ENCODE assay signal across 28 cellular contexts in the genomic region with DNA sequence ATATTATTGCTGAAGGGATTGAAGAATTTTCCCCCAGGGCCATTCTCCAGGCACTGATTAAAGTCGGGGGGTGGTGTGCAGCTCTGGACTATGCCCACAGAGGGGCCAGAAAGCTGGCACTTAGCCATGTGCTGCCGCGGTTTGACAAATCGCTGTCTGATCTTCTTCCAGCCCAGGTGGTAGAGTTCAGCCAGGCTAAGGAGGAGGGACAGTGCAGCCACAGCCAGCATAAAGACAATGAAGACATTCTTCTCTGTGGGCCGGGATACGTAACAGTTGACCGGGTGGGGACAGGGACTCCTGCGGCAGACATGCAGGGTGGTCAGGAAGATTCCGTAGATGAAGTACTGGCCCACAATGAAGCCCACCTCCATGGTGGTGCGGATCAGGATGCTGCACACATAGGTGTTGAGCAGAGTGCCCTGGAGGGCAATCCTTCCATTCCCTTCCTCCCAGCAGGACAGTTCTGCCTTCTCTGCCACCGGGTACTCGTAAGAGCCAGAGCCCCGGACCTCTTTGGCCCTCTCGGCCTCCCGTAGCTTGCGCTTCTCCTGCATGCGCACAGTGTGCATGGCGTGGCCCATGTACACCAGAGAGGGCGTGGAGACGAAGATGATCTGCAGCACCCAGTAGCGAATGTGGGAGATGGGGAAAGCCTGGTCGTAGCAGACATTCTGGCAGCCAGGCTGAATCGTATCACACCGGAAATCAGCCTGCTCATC. TPM values are rescaled to one million over a fixed set of nuclear protein-coding genes. Genes with fewer than 3 reads are reported as not detected.
A peak's percentile ranks its signal among the peaks of the same experiment; 100 is the strongest.
DNase-seq lines count a peak whose midpoint lies in the region; ATAC-seq, FAIRE-seq and TF ChIP-seq lines count a peak whose summit lies in the region.
"Had no signal": no experiment of that assay in that cellular context is flagged by ENCODE, and none has a peak within 500 bp of the region (broad histone marks: within the 10 kb centered on the region; RNA-seq: fewer than 3 reads in every experiment).

No MANE protein-coding gene starts in this region.

- H2BK12ac ChIP-seq in neuronal stem cell (ENCODE audit: low read length), result peak overlapping the region; percentile 59

- no peak overlapping the region for H3K14ac ChIP-seq in neuronal stem cell (ENCODE audit: low read length)

- POLR2A ChIA-PET in K562 (lab: Yijun Ruan, JAX), result no interaction called here

- CTCF ChIA-PET in K562 (lab: Yijun Ruan, JAX; ENCODE audit: low intra/inter-chr PET ratio), result no interaction called here

- no peak overlapping the region for H3K4ac ChIP-seq in neuronal stem cell (ENCODE audit: low read length)

- H4K8ac ChIP-seq in neuronal stem cell (ENCODE audit: low read depth, low read length), result no peak overlapping the region

- H3K9me1 ChIP-seq in K562 (ENCODE audit: control insufficient read depth, insufficient read depth, low read length), result no peaks in the 10 kb centered on the region

- H4K20me1 ChIP-seq in K562 (replicated peaks; ENCODE audit: control insufficient read depth, insufficient read depth, low read length), result no peaks in the 10 kb centered on the region; the same call in 1 of the 2 replicates

- no peak overlapping the region for H2AFZ ChIP-seq in K562 (ENCODE audit: low read depth, low read length)
- H2AFZ ChIP-seq in neuronal stem cell (ENCODE audit: low read length), result no peak overlapping the region
- H2AFZ ChIP-seq: GM23248 had no signal

- TF ChIP-seq EP300 in K562 (IDR thresholded peaks at IDR 0.05; ENCODE audit: low read length) (no peak), upper lobe of left lung (IDR thresholded peaks at IDR 0.05) (no peak)

- H3K79me1 ChIP-seq in neuronal stem cell (ENCODE audit: low read depth, low read length), result no peaks in the 10 kb centered on the region

- H3K9ac ChIP-seq in K562 (ENCODE audit: insufficient read depth in 1 of 2, low read depth in 2 of 2, low read length in 2 of 2) (0 out of 4 replicates have a peak overlapping the region, but pooled peaks of 1 of the 2 experiments have one; percentile 26), neuronal stem cell (ENCODE audit: low read depth, low read length, poor library complexity) (no peak overlapping the region)
- H3K9ac ChIP-seq: GM23248, KMS-11 had no signal

- H3K23ac ChIP-seq in neuronal stem cell (ENCODE audit: low read depth, low read length, poor library complexity), result peak overlapping the region; percentile 48

- peaks cover 8 to 34% of the 10 kb centered on the region in 2 experiments; a peak in 4 of 5 replicates for H3K27me3 ChIP-seq in K562 (ENCODE audit: control insufficient read depth in 2 of 2, insufficient read depth in 2 of 2, low read length in 2 of 2)
- no peaks in the 10 kb centered on the region for H3K27me3 ChIP-seq in neuronal stem cell (ENCODE audit: control insufficient read depth in 3 of 3, insufficient read depth in 3 of 3, low read depth in 1 of 3, low read length in 3 of 3)
- no peaks in the 10 kb centered on the region for H3K27me3 ChIP-seq in upper lobe of left lung
- H3K27me3 ChIP-seq: Peyer's patch, SJSA1 had no signal

- TF ChIP-seq CTCF in K562 (IDR thresholded peaks at IDR 0.05 in 2 of 3, conservative IDR thresholded peaks at IDR 0.05 in 1 of 3; ENCODE audit: insufficient read depth in 2 of 3, low read depth in 1 of 3, low read length in 3 of 3), result no peak
- no peak for TF ChIP-seq CTCF in upper lobe of left lung (IDR thresholded peaks at IDR 0.05)

- peak overlapping the region; percentile 49 for H2AK5ac ChIP-seq in neuronal stem cell (ENCODE audit: low read depth, low read length)

- no peak overlapping the region for H2BK120ac ChIP-seq in neuronal stem cell (ENCODE audit: low read depth, low read length)

- H2BK15ac ChIP-seq in neuronal stem cell (ENCODE audit: low read length), result peak overlapping the region; percentile 77

- WGBS in K562 (ENCODE audit: insufficient coverage, low coverage, missing lambda C conversion rate), result 3% methylated on average over 23 of the region's 24 CpGs
- no CpG with 5 or more reads among the region's 24 CpGs for WGBS in neuronal stem cell (ENCODE audit: extremely low coverage in 2 of 2, insufficient read length in 2 of 2, insufficient replicate concordance in 1 of 2), 2 donors
- WGBS in upper lobe of left lung, 2 donors, result 84 to 94% methylated on average over 20 to 24 of the region's 24 CpGs

- H3K27ac ChIP-seq in K562 (ENCODE audit: extremely low read depth, low read depth, low read length) (no peak overlapping the region), neuronal stem cell (replicated peaks; ENCODE audit: low read length) (no peak overlapping the region), upper lobe of left lung (peak overlapping the region in 1 of 4 donors; percentile 11)
- H3K27ac ChIP-seq: 22Rv1, GM23248, KMS-11, Peyer's patch, SJSA1 had no signal

- H3K36me3 ChIP-seq in K562 (ENCODE audit: control insufficient read depth, insufficient read depth, low read length), result no peaks in the 10 kb centered on the region
- H3K36me3 ChIP-seq in neuronal stem cell (replicated peaks in 1 of 2; ENCODE audit: control insufficient read depth in 2 of 2, insufficient read depth in 2 of 2, low read length in 2 of 2), result no peaks in the 10 kb centered on the region
- H3K36me3 ChIP-seq in upper lobe of left lung, result peaks cover 0 to 3% (median 0%) of the 10 kb centered on the region in 4 donors
- H3K36me3 ChIP-seq: HAP-1, Peyer's patch, SJSA1 had no signal

- DNase-seq in NCI-H2227 (lab: John Stamatoyannopoulos, UW; ENCODE audit: unreplicated experiment) (peak; percentile 13), NCI-H2227 treated with DMSO at 0.1 percent for 48 hours (lab: John Stamatoyannopoulos, UW) (no peak), NCI-H146 treated with DMSO at 0.1 percent for 48 hours (lab: John Stamatoyannopoulos, UW; ENCODE audit: unreplicated experiment) (peak; percentile 13), K562 (ENCODE audit: extremely low read depth in 1 of 4, low spot score in 3 of 4) (no peak), neuronal stem cell (ENCODE audit: low spot score) (no peak), upper lobe of left lung (no peak)
- DNase-seq: ACHN; C1 segment of cervical spinal cord; CD8-positive, alpha-beta T cell; DND-41; GM23248; MV-4-11; NCI-H1105 treated with DMSO at 0.1 percent for 48 hours; NCI-H187 treated with DMSO at 0.1 percent for 48 hours; NCI-H2107; NCI-H510A treated with DMSO at 0.1 percent for 48 hours; NCI-H774; NK-92 treated with Interleukin-12 subunit alpha and Interleukin-12 subunit beta, amount 100 ng/mL, for 24 hours; Peyer's patch; SW 1271 had no signal

- H3K4me3 ChIP-seq in K562 (no peak overlapping the region), neuronal stem cell (ENCODE audit: low read length in 2 of 2) (no peak overlapping the region), upper lobe of left lung (no peak overlapping the region)
- H3K4me3 ChIP-seq: GM12878, GM23248, HAP-1, Peyer's patch, SJSA1 had no signal

- H3K9me3 ChIP-seq in K562 (replicated peaks; ENCODE audit: control insufficient read depth, insufficient read depth, low read depth, low read length), result no peaks in the 10 kb centered on the region
- no peaks in the 10 kb centered on the region for H3K9me3 ChIP-seq in neuronal stem cell (replicated peaks in 1 of 2; ENCODE audit: control insufficient read depth in 2 of 2, insufficient read depth in 1 of 2, low read depth in 1 of 2, low read length in 2 of 2)
- no peaks in the 10 kb centered on the region for H3K9me3 ChIP-seq in upper lobe of left lung
- H3K9me3 ChIP-seq: HAP-1, Peyer's patch, SJSA1 had no signal

- no peaks in the 10 kb centered on the region for H3K79me2 ChIP-seq in K562 (ENCODE audit: control insufficient read depth, insufficient read depth, low read length)

- H2BK5ac ChIP-seq in neuronal stem cell (ENCODE audit: low read length), result peak overlapping the region; percentile 30

- peak overlapping the region; percentile 45 for H3K18ac ChIP-seq in neuronal stem cell (ENCODE audit: low read length)

- in situ Hi-C loops in K562 (cut with MboI), result no loop called here

- no peak for FAIRE-seq in K562 (lab: Jason Lieb, UNC)
- FAIRE-seq: GM12878 had no signal

- no peak for ATAC-seq in K562
- ATAC-seq in upper lobe of left lung (ENCODE audit: low FRiP score in 2 of 2), result no peak
- ATAC-seq in GM21390 (IDR thresholded peaks at IDR 0.05; ENCODE audit: unreplicated experiment), result no peak
- no peak for ATAC-seq in HG02885 (IDR thresholded peaks at IDR 0.05; ENCODE audit: poor library complexity, unreplicated experiment)
- ATAC-seq: CD8-positive, alpha-beta T cell; GM12878 had no signal

- intact Hi-C loops in K562 (cut with micrococcal nuclease), result no loop called here

- TF ChIP-seq POLR2A in K562 (conservative IDR thresholded peaks at IDR 0.05), result no peak
- TF ChIP-seq POLR2A in upper lobe of left lung (IDR thresholded peaks at IDR 0.05), result no peak

- H4K91ac ChIP-seq in neuronal stem cell (ENCODE audit: low read depth, low read length, poor library complexity), result no peak overlapping the region

- H3K4me2 ChIP-seq in K562 (ENCODE audit: insufficient read depth, low read length) (no peak overlapping the region), neuronal stem cell (ENCODE audit: insufficient read depth, low read length, poor library complexity, severe bottlenecking) (no peak overlapping the region)
- H3K4me2 ChIP-seq: KMS-11 had no signal

- TF ChIP-seq RAD21 in K562 (CRISPR knock-in tag; conservative IDR thresholded peaks at IDR 0.05 in 1 of 2, IDR thresholded peaks at IDR 0.05 in 1 of 2), result no peak

- no TSS peak for BruUV-seq in K562 (replicated peaks; lab: Mats Ljungman, UMichigan)

- H3K4me1 ChIP-seq in K562 (replicated peaks in 1 of 2; ENCODE audit: control insufficient read depth in 2 of 2, insufficient read depth in 2 of 2, low read length in 2 of 2) (no peaks in the 10 kb centered on the region; a peak in 1 of 5 replicates), neuronal stem cell (ENCODE audit: control insufficient read depth in 2 of 2, insufficient read depth in 1 of 2, low read depth in 1 of 2, low read length in 2 of 2) (peaks cover 0 to 7% of the 10 kb centered on the region in 2 donors), upper lobe of left lung (peaks cover 34 to 66% (median 48%) of the 10 kb centered on the region in 4 donors)
- H3K4me1 ChIP-seq: HAP-1, SJSA1 had no signal

RNA-seq across cellular contexts. Expression of gene GJA5, which starts 1.9 kb away (rescaled TPM):
- not detected in 2 replicates for total RNA-seq in K562 (2011; cell fraction: chromatin; rRNA removed; ENCODE audit: low replicate concordance)
- total RNA-seq in K562 (2011; cell fraction: nucleolus; rRNA removed), result not detected in 2 replicates
- not detected in 2 replicates for total RNA-seq in K562 (2011; cell fraction: nucleoplasm; rRNA removed)
- total RNA-seq in K562 (2014; rRNA removed) (not detected in 2 replicates), K562 (2014; rRNA removed; fragmentation: Illumina TruSeq; extraction: Trizol) (not detected in 2 replicates), K562 (2015; rRNA removed; fragmentation: Illumina TruSeq; extraction: Trizol) (not detected in 2 replicates), K562 (2021) (0.07 TPM in 1 of 2 replicates, not detected in the other), upper lobe of left lung (10 to 100 TPM in 4 of 6 donors, 1 to 10 TPM in 2; 6.3 to 83.5 (median 38.2) TPM)
- polyA plus RNA-seq in K562 (2011; rRNA removed) (0.07 TPM in 1 of 2 replicates, not detected in the other), K562 (2014; fragmentation: Illumina TruSeq; extraction: Trizol) (not detected in 2 replicates), K562 (2014; fragmentation: Nextera tagmentation; extraction: Ambion mirVana) (not detected), K562 (2014; rRNA removed) (not detected in 2 replicates)
- 0.01 and 0.04 TPM in 2 replicates for polyA plus RNA-seq in K562 (2011; cell fraction: cytosol; rRNA removed)
- polyA plus RNA-seq in K562 (2011; cell fraction: nucleus; rRNA removed), result 0.07 TPM in 1 of 2 replicates, not detected in the other
- polyA plus RNA-seq in K562 (2012), result 0.09 TPM in 1 of 2 replicates, not detected in the other
- polyA minus RNA-seq in K562 (2011; rRNA and poly(A)+ RNA removed), result not detected in 2 replicates
- not detected in 2 replicates for polyA minus RNA-seq in K562 (2011; cell fraction: cytosol; rRNA and poly(A)+ RNA removed)
- not detected in 2 replicates for polyA minus RNA-seq in K562 (2011; cell fraction: nucleus; rRNA and poly(A)+ RNA removed)
- 0.74 TPM for polyA plus RNA-seq in neuronal stem cell (2013, experiment 1 of 2)
- polyA plus RNA-seq in neuronal stem cell (2013, experiment 2 of 2), result 0.62 TPM
- total RNA-seq: CD8-positive, alpha-beta T cell; GM12878; HT1080; SJSA1 had no signal
- polyA plus RNA-seq: GM12878 had no signal

Comparison
In these comparisons a context has a peak if more than half of its experiments do, and no peak if none do; other contexts are left out.
1. DNase-seq: peak in NCI-H2227 (single experiment) and NCI-H146 treated with DMSO at 0.1 percent for 48 hours (single experiment); none in NCI-H2227 treated with DMSO at 0.1 percent for 48 hours (single experiment), K562 (0 of 4), neuronal stem cell (single experiment) and upper lobe of left lung (0 of 2).
2. RNA of gene GJA5, which starts 1.9 kb away (total RNA-seq): 6.3 to 83.5 TPM in upper lobe of left lung; 0.07 TPM in K562; every median in the first group is over 4 times any median in the second.